Comparison of ENCODE assay signal across 19 cellular contexts in genomic region chr6:36757943-36758508, GRCh38.
DNase-seq lines count a peak whose midpoint lies in the region; ATAC-seq and TF ChIP-seq lines count a peak whose summit lies in the region.
"Had no signal": no experiment of that assay in that cellular context is flagged by ENCODE, and none has a peak within 500 bp of the region (broad histone marks: within the 10 kb centered on the region; RNA-seq: fewer than 3 reads in every experiment).

No MANE protein-coding gene starts in this region.

- no peaks in the 10 kb centered on the region; the same call in 1 of the 2 replicates for H3F3A ChIP-seq in OCI-LY1 (ENCODE audit: insufficient read depth, low read length)

- H3K4me1 ChIP-seq in OCI-LY1 (ENCODE audit: insufficient read depth, low read length, severe bottlenecking): peaks cover 83% of the 10 kb centered on the region

- peak overlapping the region; percentile 62 for H3K4me3 ChIP-seq in OCI-LY1 (ENCODE audit: low read depth, low read length, poor library complexity, severe bottlenecking)
- no peak overlapping the region for H3K4me3 ChIP-seq in coronary artery
- H3K4me3 ChIP-seq: lower lobe of right lung, tibial nerve had no signal

- peak overlapping the region; percentile 72 for H3K27ac Mint-ChIP-seq in T-helper 1 cell treated with Interleukin-12 subunit alpha and Interleukin-12 subunit beta and Interleukin-4 antibody, amounts not matched to agents 30 μg/mL and 1 μg/mL, for 36 hours
- peak overlapping the region; percentile 4 for H3K27ac Mint-ChIP-seq in dendritic cell treated with granulocyte-macrophage colony-stimulating factor and Interleukin-4, amounts not matched to agents 40 ng/mL and 50 ng/mL, for 4 days
- peak overlapping the region; percentile 90 for H3K27ac Mint-ChIP-seq in stimulated activated memory B cell treated with anti-CD40 and anti-IgM and Interleukin-4, amounts not matched to agents 10 μg/mL and 1 μg/mL and 100 μg/mL, for 72 hours

- H3K27me3 ChIP-seq in OCI-LY1 (ENCODE audit: insufficient read depth, low read length): no peaks in the 10 kb centered on the region
- H3K27me3 ChIP-seq: stomach, tibial nerve had no signal

- peaks cover 3% of the 10 kb centered on the region for H3K36me3 Mint-ChIP-seq in T-helper 1 cell treated with Interleukin-12 subunit alpha and Interleukin-12 subunit beta and Interleukin-4 antibody, amounts not matched to agents 30 μg/mL and 1 μg/mL, for 36 hours (ENCODE audit: low read depth)
- H3K36me3 Mint-ChIP-seq in dendritic cell treated with granulocyte-macrophage colony-stimulating factor and Interleukin-4, amounts not matched to agents 40 ng/mL and 50 ng/mL, for 4 days (ENCODE audit: low read depth): no peaks in the 10 kb centered on the region
- no peaks in the 10 kb centered on the region for H3K36me3 Mint-ChIP-seq in stimulated activated memory B cell treated with anti-CD40 and anti-IgM and Interleukin-4, amounts not matched to agents 10 μg/mL and 1 μg/mL and 100 μg/mL, for 72 hours

- H3K9ac ChIP-seq in OCI-LY1 (ENCODE audit: low read length): no peak overlapping the region; the same call in 1 of the 2 replicates
- H3K9ac ChIP-seq: SK-N-SH had no signal

- H3K9me2 ChIP-seq in OCI-LY1 (ENCODE audit: low read depth, low read length): no peaks in the 10 kb centered on the region
- H3K9me2 ChIP-seq: SK-N-SH had no signal

- no peaks in the 10 kb centered on the region for H3K9me3 ChIP-seq in OCI-LY1 (ENCODE audit: low read length)
- H3K9me3 ChIP-seq: lower lobe of right lung, SK-N-SH, stomach, tibial nerve had no signal

- H3K4me3 Mint-ChIP-seq in T-helper 1 cell treated with Interleukin-12 subunit alpha and Interleukin-12 subunit beta and Interleukin-4 antibody, amounts not matched to agents 30 μg/mL and 1 μg/mL, for 36 hours: no peak overlapping the region
- H3K4me3 Mint-ChIP-seq in dendritic cell treated with granulocyte-macrophage colony-stimulating factor and Interleukin-4, amounts not matched to agents 40 ng/mL and 50 ng/mL, for 4 days: no peak overlapping the region
- H3K4me3 Mint-ChIP-seq in stimulated activated memory B cell treated with anti-CD40 and anti-IgM and Interleukin-4, amounts not matched to agents 10 μg/mL and 1 μg/mL and 100 μg/mL, for 72 hours: no peak overlapping the region
- H3K4me3 Mint-ChIP-seq: brain had no signal

- peak overlapping the region; percentile 80 for H3K4me2 ChIP-seq in OCI-LY1 (ENCODE audit: low read length)
- H3K4me2 ChIP-seq: SK-N-SH had no signal

- intact Hi-C loops in dendritic cell treated with granulocyte-macrophage colony-stimulating factor and Interleukin-4, amounts not matched to agents 40 ng/mL and 50 ng/mL, for 4 days (cut with micrococcal nuclease): loop anchor here (2.0 to 5.0 kb wide), 3 partner anchors 31 to 135 kb away; no protein-coding TSS in a partner anchor

- no peak for DNase-seq in T-helper 1 cell
- DNase-seq in NCI-H524 treated with DMSO at 0.1 percent for 48 hours (lab: John Stamatoyannopoulos, UW): no peak
- DNase-seq in coronary artery (ENCODE audit: low spot score): no peak
- DNase-seq in NCI-H1092 (lab: John Stamatoyannopoulos, UW): no peak
- DNase-seq: lower lobe of right lung, NCI-H1436 treated with DMSO at 0.1 percent for 48 hours, NCI-H2171 treated with DMSO at 0.1 percent for 48 hours, SK-N-SH, T1000 had no signal

- H3K9me3 Mint-ChIP-seq in T-helper 1 cell treated with Interleukin-12 subunit alpha and Interleukin-12 subunit beta and Interleukin-4 antibody, amounts not matched to agents 30 μg/mL and 1 μg/mL, for 36 hours: no peaks in the 10 kb centered on the region
- H3K9me3 Mint-ChIP-seq in dendritic cell treated with granulocyte-macrophage colony-stimulating factor and Interleukin-4, amounts not matched to agents 40 ng/mL and 50 ng/mL, for 4 days: no peaks in the 10 kb centered on the region
- no peaks in the 10 kb centered on the region for H3K9me3 Mint-ChIP-seq in stimulated activated memory B cell treated with anti-CD40 and anti-IgM and Interleukin-4, amounts not matched to agents 10 μg/mL and 1 μg/mL and 100 μg/mL, for 72 hours
- H3K9me3 Mint-ChIP-seq: activated T-helper 1 cell treated with anti-CD3 and anti-CD28 coated beads, Interleukin-12 subunit alpha, Interleukin-12 subunit beta, Interleukin-2, Interleukin-4 antibody, amounts not matched to agents 30 ng/mL and 10 ng/mL and 1 ng/mL, durations not matched to agents 14 hours and 24 hours and 36 hours; brain had no signal

- no peaks in the 10 kb centered on the region for H4K20me1 ChIP-seq in OCI-LY1 (ENCODE audit: insufficient read depth, low read length)

- TF ChIP-seq CTCF in OCI-LY1 (IDR thresholded peaks at IDR 0.05; ENCODE audit: low read length) (no peak), coronary artery (IDR thresholded peaks at IDR 0.05) (no peak)

- H2AFZ ChIP-seq in OCI-LY1 (ENCODE audit: low read length): no peak overlapping the region

- H3K27me3 Mint-ChIP-seq in T-helper 1 cell treated with Interleukin-12 subunit alpha and Interleukin-12 subunit beta and Interleukin-4 antibody, amounts not matched to agents 30 μg/mL and 1 μg/mL, for 36 hours (ENCODE audit: low read depth): no peaks in the 10 kb centered on the region
- H3K27me3 Mint-ChIP-seq in dendritic cell treated with granulocyte-macrophage colony-stimulating factor and Interleukin-4, amounts not matched to agents 40 ng/mL and 50 ng/mL, for 4 days: peaks cover 9% of the 10 kb centered on the region
- H3K27me3 Mint-ChIP-seq in stimulated activated memory B cell treated with anti-CD40 and anti-IgM and Interleukin-4, amounts not matched to agents 10 μg/mL and 1 μg/mL and 100 μg/mL, for 72 hours: no peaks in the 10 kb centered on the region
- H3K27me3 Mint-ChIP-seq: brain had no signal

- peak overlapping the region; percentile 83 for H3K27ac ChIP-seq in OCI-LY1 (ENCODE audit: low read depth, low read length, poor library complexity, severe bottlenecking)
- no peak overlapping the region for H3K27ac ChIP-seq in coronary artery
- H3K27ac ChIP-seq: 22Rv1, HL-60, lower lobe of right lung, tibial nerve had no signal

- H3K79me2 ChIP-seq in OCI-LY1 (ENCODE audit: insufficient read depth, low read length): no peaks in the 10 kb centered on the region

- peaks cover 19% of the 10 kb centered on the region; the same call in 1 of the 2 replicates for H3K36me3 ChIP-seq in OCI-LY1 (ENCODE audit: insufficient read depth, low read length)
- H3K36me3 ChIP-seq: lower lobe of right lung, stomach, tibial nerve had no signal

- peaks cover 56% of the 10 kb centered on the region for H3K4me1 Mint-ChIP-seq in T-helper 1 cell treated with Interleukin-12 subunit alpha and Interleukin-12 subunit beta and Interleukin-4 antibody, amounts not matched to agents 30 μg/mL and 1 μg/mL, for 36 hours (ENCODE audit: low read depth)
- peaks cover 61% of the 10 kb centered on the region for H3K4me1 Mint-ChIP-seq in dendritic cell treated with granulocyte-macrophage colony-stimulating factor and Interleukin-4, amounts not matched to agents 40 ng/mL and 50 ng/mL, for 4 days (ENCODE audit: low read depth)
- H3K4me1 Mint-ChIP-seq in stimulated activated memory B cell treated with anti-CD40 and anti-IgM and Interleukin-4, amounts not matched to agents 10 μg/mL and 1 μg/mL and 100 μg/mL, for 72 hours: peaks cover 64% of the 10 kb centered on the region

- no peak for ATAC-seq in stimulated activated memory B cell treated with anti-CD40 and anti-IgM and Interleukin-4, amounts not matched to agents 10 μg/mL and 1 μg/mL and 100 μg/mL, for 72 hours

Comparison
In these comparisons a context has a peak if more than half of its experiments do, and no peak if none do; other contexts are left out.
1. H3K27ac Mint-ChIP-seq: peak in every context shown above with its lines; median percentile 90 in stimulated activated memory B cell treated with anti-CD40 and anti-IgM and Interleukin-4, amounts not matched to agents 10 μg/mL and 1 μg/mL and 100 μg/mL, for 72 hours; 72 in T-helper 1 cell treated with Interleukin-12 subunit alpha and Interleukin-12 subunit beta and Interleukin-4 antibody, amounts not matched to agents 30 μg/mL and 1 μg/mL, for 36 hours; 4 in dendritic cell treated with granulocyte-macrophage colony-stimulating factor and Interleukin-4, amounts not matched to agents 40 ng/mL and 50 ng/mL, for 4 days.